Comparison of ENCODE assay signal across 21 cellular contexts in the genomic region with DNA sequence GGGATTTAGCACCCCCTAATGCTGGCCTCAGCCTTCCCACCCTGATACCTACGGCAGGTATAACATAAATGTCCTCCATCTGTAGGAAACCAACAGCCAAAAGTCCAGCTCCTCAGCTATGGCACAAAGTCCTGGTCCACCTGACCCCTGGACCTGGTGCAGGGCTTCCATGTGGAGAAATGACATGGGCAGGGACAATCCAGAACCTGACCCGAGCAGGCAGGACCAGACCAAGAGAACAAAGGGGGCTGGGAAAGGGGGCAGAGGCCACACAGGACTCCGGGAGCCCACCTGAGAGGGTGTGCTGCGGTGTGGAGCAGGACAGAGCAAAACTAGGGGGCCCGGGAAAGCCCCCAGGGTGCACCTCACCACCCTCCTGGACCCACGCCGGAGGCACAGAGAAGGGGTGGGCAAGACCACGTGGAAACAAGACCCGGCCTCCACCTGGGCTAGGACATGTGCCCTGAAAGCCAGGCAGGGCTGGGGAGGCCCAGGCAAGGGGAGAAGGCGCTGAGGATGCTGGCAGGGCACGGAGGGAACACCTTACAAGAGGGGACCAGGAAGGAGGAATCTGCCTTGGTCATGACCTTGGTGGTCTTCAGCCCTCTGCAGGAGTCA.
"Had no signal": no experiment of that assay in that cellular context is flagged by ENCODE, and none has a peak within 500 bp of the region (broad histone marks: within the 10 kb centered on the region; RNA-seq: fewer than 3 reads in every experiment).

No MANE protein-coding gene starts in this region.

- H3K4me3 Mint-ChIP-seq: central memory CD8-positive, alpha-beta T cell; naive thymus-derived CD8-positive, alpha-beta T cell; stimulated activated naive B cell treated with anti-CD40 and anti-IgM and Interleukin-4, amounts not matched to agents 10 μg/mL and 1 μg/mL and 100 μg/mL, for 72 hours; stimulated activated naive CD8-positive, alpha-beta T cell treated with anti-CD3 and anti-CD28 coated beads, Interleukin-15, amount 100 ng/mL, for 72 hours had no signal

- DNase-seq: cortex of kidney; dorsolateral prefrontal cortex; effector CD8-positive, alpha-beta T cell; foreskin melanocyte; head of caudate nucleus; hippocampal formation; kidney glomerular epithelial cell; left ventricle myocardium inferior; naive thymus-derived CD8-positive, alpha-beta T cell; nucleus accumbens; right cardiac atrium; stimulated activated CD4-positive, alpha-beta T cell treated with anti-CD3 and anti-CD28 coated beads, Interleukin-4, amount 100 ng/mL, for 1 hour; stimulated activated CD8-positive, alpha-beta memory T cell treated with anti-CD3 and anti-CD28 coated beads, Interleukin-4, amount 100 ng/mL, for 48 hours; stimulated activated naive B cell treated with anti-CD40 and anti-IgM and Interleukin-4, amounts not matched to agents 10 μg/mL and 1 μg/mL and 100 μg/mL, for 72 hours; stimulated activated naive CD8-positive, alpha-beta T cell treated with anti-CD3 and anti-CD28 coated beads, Interleukin-15, amount 100 ng/mL, for 72 hours had no signal

- H3K4me3 ChIP-seq: dorsolateral prefrontal cortex, left ventricle myocardium inferior, pancreas, smooth muscle cell, testis, tibial nerve had no signal

- H3K36me3 ChIP-seq: left ventricle myocardium inferior, pancreas, tibial nerve had no signal

- FAIRE-seq: pancreas had no signal

- H3K27ac Mint-ChIP-seq: naive thymus-derived CD8-positive, alpha-beta T cell; progenitor cell of endocrine pancreas; stimulated activated naive B cell treated with anti-CD40 and anti-IgM and Interleukin-4, amounts not matched to agents 10 μg/mL and 1 μg/mL and 100 μg/mL, for 72 hours; stimulated activated naive CD8-positive, alpha-beta T cell treated with anti-CD3 and anti-CD28 coated beads, Interleukin-15, amount 100 ng/mL, for 72 hours had no signal

- H3K9me3 Mint-ChIP-seq: central memory CD8-positive, alpha-beta T cell; stimulated activated naive B cell treated with anti-CD40 and anti-IgM and Interleukin-4, amounts not matched to agents 10 μg/mL and 1 μg/mL and 100 μg/mL, for 72 hours had no signal

- ATAC-seq: naive thymus-derived CD8-positive, alpha-beta T cell; pancreas; stimulated activated naive B cell treated with anti-CD40 and anti-IgM and Interleukin-4, amounts not matched to agents 10 μg/mL and 1 μg/mL and 100 μg/mL, for 72 hours; stimulated activated naive CD8-positive, alpha-beta T cell treated with anti-CD3 and anti-CD28 coated beads, Interleukin-15, amount 100 ng/mL, for 72 hours had no signal

- H3K27me3 Mint-ChIP-seq: progenitor cell of endocrine pancreas had no signal

- H3K9me3 ChIP-seq: left ventricle myocardium inferior, pancreas, testis, tibial nerve had no signal

- H3K27me3 ChIP-seq: pancreas, testis, tibial nerve had no signal

- H3K27ac ChIP-seq: dorsolateral prefrontal cortex, left ventricle myocardium inferior, pancreas, testis, tibial nerve had no signal

- H3K4me1 Mint-ChIP-seq: central memory CD8-positive, alpha-beta T cell; naive thymus-derived CD8-positive, alpha-beta T cell; stimulated activated naive B cell treated with anti-CD40 and anti-IgM and Interleukin-4, amounts not matched to agents 10 μg/mL and 1 μg/mL and 100 μg/mL, for 72 hours; stimulated activated naive CD8-positive, alpha-beta T cell treated with anti-CD3 and anti-CD28 coated beads, Interleukin-15, amount 100 ng/mL, for 72 hours had no signal

- H3K4me2 ChIP-seq: smooth muscle cell had no signal

- H3K36me3 Mint-ChIP-seq: naive thymus-derived CD8-positive, alpha-beta T cell; stimulated activated naive B cell treated with anti-CD40 and anti-IgM and Interleukin-4, amounts not matched to agents 10 μg/mL and 1 μg/mL and 100 μg/mL, for 72 hours had no signal

- H3K4me1 ChIP-seq: left ventricle myocardium inferior, pancreas had no signal
